In the genomic region with DNA sequence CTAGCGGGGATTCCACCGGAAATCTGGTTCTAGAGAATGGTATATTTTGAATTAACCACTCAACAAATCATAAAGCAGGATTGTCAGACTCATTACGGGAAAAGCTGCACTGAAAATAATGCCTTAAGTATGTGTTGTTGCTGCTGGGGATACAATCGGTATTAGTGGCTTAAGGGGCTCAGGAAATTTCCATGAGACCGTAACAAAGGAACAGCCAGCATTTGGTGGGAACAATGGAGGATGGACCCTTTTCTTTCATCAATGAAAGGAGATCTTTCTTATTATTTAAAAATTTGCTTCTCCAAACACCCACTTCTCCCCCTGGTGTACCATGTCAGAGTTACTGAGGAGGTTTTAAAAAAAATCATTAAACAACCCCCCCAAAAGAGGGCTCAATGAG, we compare ENCODE assay signal across 23 cellular contexts.
"Had no signal": no experiment of that assay in that cellular context is flagged by ENCODE, and none has a peak within 500 bp of the region (broad histone marks: within the 10 kb centered on the region; RNA-seq: fewer than 3 reads in every experiment).

No MANE protein-coding gene starts in this region.

- H3K4me2 ChIP-seq: hepatocyte had no signal

- H3K36me3 Mint-ChIP-seq: mesothelial cell of epicardium; naive B cell; natural killer cell; stimulated activated naive B cell treated with anti-CD40 and anti-IgM and Interleukin-4, amounts not matched to agents 10 μg/mL and 1 μg/mL and 100 μg/mL, for 72 hours had no signal

- H3K9ac ChIP-seq: parathyroid adenoma had no signal

- H3K36me3 ChIP-seq: left ventricle myocardium inferior, right atrium auricular region, right lobe of liver, stomach, thyroid gland, upper lobe of right lung had no signal

- H3K9me3 Mint-ChIP-seq: mesothelial cell of epicardium; natural killer cell; nephron progenitor cell; stimulated activated naive B cell treated with anti-CD40 and anti-IgM and Interleukin-4, amounts not matched to agents 10 μg/mL and 1 μg/mL and 100 μg/mL, for 72 hours had no signal

- H3K4me1 Mint-ChIP-seq: naive B cell; natural killer cell; nephron progenitor cell; stimulated activated naive B cell treated with anti-CD40 and anti-IgM and Interleukin-4, amounts not matched to agents 10 μg/mL and 1 μg/mL and 100 μg/mL, for 72 hours had no signal

- FAIRE-seq: urothelium cell line had no signal

- H3K27me3 ChIP-seq: hepatocyte, right atrium auricular region, right lobe of liver, stomach, testis, thyroid gland, upper lobe of right lung had no signal

- H3K4me3 Mint-ChIP-seq: mesothelial cell of epicardium; naive B cell; natural killer cell; nephron progenitor cell; stimulated activated naive B cell treated with anti-CD40 and anti-IgM and Interleukin-4, amounts not matched to agents 10 μg/mL and 1 μg/mL and 100 μg/mL, for 72 hours had no signal

- H3K9me3 ChIP-seq: left ventricle myocardium inferior, right atrium auricular region, right lobe of liver, stomach, testis, thyroid gland, upper lobe of right lung had no signal

- ATAC-seq: natural killer cell; right lobe of liver; stimulated activated naive B cell treated with anti-CD40 and anti-IgM and Interleukin-4, amounts not matched to agents 10 μg/mL and 1 μg/mL and 100 μg/mL, for 72 hours; stimulated activated naive CD8-positive, alpha-beta T cell treated with anti-CD3 and anti-CD28 coated beads, Interleukin-15, Interleukin-2, amounts not matched to agents 100 U/mL and 50 U/mL, for 24 hours; upper lobe of right lung had no signal

- H3K79me2 ChIP-seq: hepatocyte, parathyroid adenoma had no signal

- DNase-seq: left ventricle myocardium inferior; mesendoderm; naive B cell; natural killer cell; nephron progenitor cell; nucleus accumbens; right lobe of liver; stimulated activated CD4-positive, alpha-beta T cell treated with anti-CD3 and anti-CD28 coated beads, Interleukin-12 subunit alpha, Interleukin-12 subunit beta, amount 100 ng/mL, for 4 hours; stimulated activated CD4-positive, alpha-beta T cell treated with anti-CD3 and anti-CD28 coated beads, Interleukin-15, amount 100 ng/mL, for 24 hours; stimulated activated CD4-positive, alpha-beta T cell treated with anti-CD3 and anti-CD28 coated beads, Interleukin-2, amount 100 ng/mL, for 24 hours; stimulated activated CD4-positive, alpha-beta T cell treated with anti-CD3 and anti-CD28 coated beads, Interleukin-4, amount 100 ng/mL, for 1 hour; stimulated activated naive B cell treated with anti-CD40 and anti-IgM and Interleukin-4, amounts not matched to agents 10 μg/mL and 1 μg/mL and 100 μg/mL, for 72 hours; stimulated activated naive CD8-positive, alpha-beta T cell treated with anti-CD3 and anti-CD28 coated beads, Interleukin-15, Interleukin-2, amounts not matched to agents 100 U/mL and 50 U/mL, for 24 hours; stomach; testis; thyroid gland; upper lobe of right lung had no signal

- H2AFZ ChIP-seq: hepatocyte, parathyroid adenoma had no signal

- H3K4me3 ChIP-seq: hepatocyte, left ventricle myocardium inferior, lung, right atrium auricular region, right lobe of liver, stomach, testis, thyroid gland, upper lobe of right lung had no signal

- H3K4me1 ChIP-seq: left ventricle myocardium inferior, parathyroid adenoma, right atrium auricular region, right lobe of liver, stomach, testis, thyroid gland, upper lobe of right lung had no signal

- H3K27ac Mint-ChIP-seq: mesothelial cell of epicardium; naive B cell; natural killer cell; nephron progenitor cell; stimulated activated naive B cell treated with anti-CD40 and anti-IgM and Interleukin-4, amounts not matched to agents 10 μg/mL and 1 μg/mL and 100 μg/mL, for 72 hours had no signal

- H3K27ac ChIP-seq: hepatocyte, left ventricle myocardium inferior, parathyroid adenoma, right atrium auricular region, right lobe of liver, stomach, testis, thyroid gland, upper lobe of right lung had no signal
